ENCODE assay signal across 12 cellular contexts in the genomic region with DNA sequence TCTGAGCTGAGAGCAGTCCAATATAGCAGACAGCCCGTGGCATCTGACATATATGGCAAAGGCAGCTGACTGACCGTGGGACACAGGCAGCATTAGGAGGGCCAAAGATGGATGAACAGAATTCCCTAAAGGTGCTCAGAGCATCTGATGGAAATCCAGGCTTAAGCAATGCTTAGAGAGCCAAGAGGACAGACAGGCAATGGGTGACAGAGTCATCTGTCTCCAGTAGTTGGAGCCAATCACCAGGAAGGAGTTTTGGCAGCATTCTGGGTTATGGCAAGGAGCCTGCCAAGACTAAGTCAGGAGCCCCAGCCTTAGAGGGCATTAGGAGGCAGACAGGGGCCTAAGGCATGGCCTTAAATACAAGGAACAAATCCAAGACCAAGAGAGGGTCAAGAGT.
A peak's percentile ranks its signal among the peaks of the same experiment; 100 is the strongest.
DNase-seq lines count a peak whose midpoint lies in the region; ATAC-seq and TF ChIP-seq lines count a peak whose summit lies in the region.
"Had no signal": no experiment of that assay in that cellular context is flagged by ENCODE, and none has a peak within 500 bp of the region (broad histone marks: within the 10 kb centered on the region; RNA-seq: fewer than 3 reads in every experiment).

No MANE protein-coding gene starts in this region.

- H3K4me3 Mint-ChIP-seq in activated T-cell treated with anti-CD3 and anti-CD28 coated beads, Interleukin-2, amount 50 U/mL, for 24 hours = no peak overlapping the region
- H3K4me3 Mint-ChIP-seq: B cell had no signal

- H3K4me1 Mint-ChIP-seq in activated T-cell treated with anti-CD3 and anti-CD28 coated beads, Interleukin-2, amount 50 U/mL, for 24 hours (ENCODE audit: low read depth) = peaks cover 21% of the 10 kb centered on the region

- peak; percentile 31 for ATAC-seq in esophagus mucosa
- peak; percentile 42 to 55 for ATAC-seq in gastrocnemius medialis

- intact Hi-C loops in gastrocnemius medialis (cut with DNase I; ENCODE audit: low total_unique reads) = no loop called here
- intact Hi-C loops in OCI-LY7 (cut with micrococcal nuclease; ENCODE audit: unreplicated experiment) = no loop called here

- H3K27ac Mint-ChIP-seq in activated T-cell treated with anti-CD3 and anti-CD28 coated beads, Interleukin-2, amount 50 U/mL, for 24 hours = peak overlapping the region; percentile 92
- H3K27ac Mint-ChIP-seq: B cell had no signal

- no peaks in the 10 kb centered on the region for H3K27me3 ChIP-seq in OCI-LY3 (ENCODE audit: low read depth, low read length)
- H3K27me3 ChIP-seq in gastrocnemius medialis = no peaks in the 10 kb centered on the region

- no peak for DNase-seq in activated T-cell treated with anti-CD3 and anti-CD28 coated beads, Interleukin-2, amount 50 U/mL, for 24 hours
- DNase-seq in activated T-cell treated with anti-CD3 and anti-CD28 coated beads for 4 hours (no peak), gastrocnemius medialis (peak in 1 of 2 donors; percentile 35), NOMO-1 (lab: John Stamatoyannopoulos, UW; ENCODE audit: unreplicated experiment in 2 of 2) (no peak), OCI-LY7 (ENCODE audit: low spot score) (no peak)
- DNase-seq in stimulated activated CD8-positive, alpha-beta memory T cell treated with anti-CD3 and anti-CD28 coated beads, Interleukin-4, amount 100 ng/mL, for 48 hours = no peak
- DNase-seq: NCI-H524 treated with DMSO at 0.1 percent for 48 hours had no signal

- peaks cover 9% of the 10 kb centered on the region; the same call in 1 of the 2 replicates for H3K9me3 ChIP-seq in OCI-LY3 (ENCODE audit: insufficient read depth, low read length)
- no peaks in the 10 kb centered on the region for H3K9me3 ChIP-seq in gastrocnemius medialis
- H3K9me3 ChIP-seq in OCI-LY7 (ENCODE audit: low read length) = no peaks in the 10 kb centered on the region

- H3K27ac ChIP-seq in OCI-LY3 (ENCODE audit: low read length) (0 out of 2 replicates have a peak overlapping the region, but pooled peaks have one; percentile 69), gastrocnemius medialis (peak overlapping the region in 2 of 4 donors; percentile 19 to 58), OCI-LY7 (ENCODE audit: low read depth, low read length, poor library complexity, severe bottlenecking) (no peak overlapping the region)

- H3K27me3 Mint-ChIP-seq in activated T-cell treated with anti-CD3 and anti-CD28 coated beads, Interleukin-2, amount 50 U/mL, for 24 hours = peaks cover 19% of the 10 kb centered on the region
- H3K27me3 Mint-ChIP-seq: B cell had no signal

- H3K9me3 Mint-ChIP-seq in activated T-cell treated with anti-CD3 and anti-CD28 coated beads, Interleukin-2, amount 50 U/mL, for 24 hours = peaks cover 15% of the 10 kb centered on the region

- H3K79me2 ChIP-seq in OCI-LY3 (ENCODE audit: low read length) = no peaks in the 10 kb centered on the region
- no peaks in the 10 kb centered on the region for H3K79me2 ChIP-seq in OCI-LY7 (ENCODE audit: insufficient read depth, low read depth, low read length)

- H3K9me2 ChIP-seq in OCI-LY7 (ENCODE audit: insufficient read depth, low read length) = no peaks in the 10 kb centered on the region

- no peak for TF ChIP-seq POLR2A in gastrocnemius medialis (IDR thresholded peaks at IDR 0.05)

- TF ChIP-seq CTCF in OCI-LY3 (IDR thresholded peaks at IDR 0.05; ENCODE audit: low read depth, low read length) (peak; percentile 12; the same call in 1 of the 2 replicates), gastrocnemius medialis (IDR thresholded peaks at IDR 0.05 in 4 of 5, conservative IDR thresholded peaks at IDR 0.05 in 1 of 5) (no peak), OCI-LY7 (conservative IDR thresholded peaks at IDR 0.05; ENCODE audit: low read length) (no peak)

- H3K4me2 ChIP-seq in OCI-LY3 (ENCODE audit: low read length) (no peak overlapping the region), OCI-LY7 (ENCODE audit: low read length) (no peak overlapping the region)

- in situ Hi-C loops in gastrocnemius medialis (cut with MboI; ENCODE audit: low sequenced_read_pairs in 4 of 4) = no loop called here

- H3K4me3 ChIP-seq in OCI-LY3 (ENCODE audit: low read length) = no peak overlapping the region
- H3K4me3 ChIP-seq in gastrocnemius medialis = no peak overlapping the region
- no peak overlapping the region for H3K4me3 ChIP-seq in OCI-LY7 (ENCODE audit: low read depth, low read length, poor library complexity, severe bottlenecking)
- H3K4me3 ChIP-seq: HAP-1, skin epidermis had no signal

- CTCF ChIA-PET in OCI-LY7 (lab: Charles Lee; ENCODE audit: unreplicated experiment) = no interaction called here

- H3K4me1 ChIP-seq in OCI-LY3 (ENCODE audit: low read length) (peaks cover 27% of the 10 kb centered on the region), gastrocnemius medialis (peaks cover 4 to 7% of the 10 kb centered on the region in 2 donors), OCI-LY7 (ENCODE audit: insufficient read depth, low read length, poor library complexity, severe bottlenecking) (no peaks in the 10 kb centered on the region)

- H3K9ac ChIP-seq in OCI-LY3 (ENCODE audit: low read length) = no peak overlapping the region

- no peaks in the 10 kb centered on the region for H3K36me3 Mint-ChIP-seq in activated T-cell treated with anti-CD3 and anti-CD28 coated beads, Interleukin-2, amount 50 U/mL, for 24 hours (ENCODE audit: low read depth)

- no peaks in the 10 kb centered on the region for H4K20me1 ChIP-seq in OCI-LY3 (ENCODE audit: insufficient read depth, low read length)
- H4K20me1 ChIP-seq in OCI-LY7 (ENCODE audit: insufficient read depth, low read length) = no peaks in the 10 kb centered on the region

- H3K36me3 ChIP-seq in OCI-LY3 (replicated peaks; ENCODE audit: low read depth, low read length) (peaks cover 7% of the 10 kb centered on the region), gastrocnemius medialis (no peaks in the 10 kb centered on the region), OCI-LY7 (ENCODE audit: insufficient read depth, low read length) (no peaks in the 10 kb centered on the region)
- H3K36me3 ChIP-seq: HAP-1 had no signal

- POLR2A ChIA-PET in OCI-LY7 (lab: Charles Lee) = no interaction called here

- H2AFZ ChIP-seq in OCI-LY3 (ENCODE audit: low read depth, low read length) (no peak overlapping the region), OCI-LY7 (ENCODE audit: low read length) (no peak overlapping the region)

- no TSS peak for BruUV-seq in OCI-LY7 (replicated peaks; lab: Mats Ljungman, UMichigan)
